24 cellular contexts compared by ENCODE assay signal in the genomic region with DNA sequence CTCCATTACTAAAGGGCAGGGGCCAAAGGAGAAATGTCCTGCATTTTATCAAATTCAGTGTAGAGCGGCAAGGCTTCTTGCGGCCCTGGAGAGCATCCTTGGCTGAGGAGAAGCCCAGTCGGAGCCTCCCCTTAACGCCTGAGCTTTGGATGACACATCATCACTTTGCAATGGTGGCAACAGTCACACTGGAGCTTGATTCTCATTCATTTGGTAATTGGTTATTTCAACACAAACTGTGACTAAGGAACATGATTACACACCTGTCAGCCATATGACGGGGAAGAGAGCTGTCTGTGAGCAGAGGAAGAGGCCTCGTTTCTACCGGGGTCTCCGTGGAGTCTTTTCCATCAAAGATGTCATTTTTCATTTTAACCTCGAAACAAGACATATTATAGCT.
DNase-seq lines count a peak whose midpoint lies in the region; ATAC-seq and TF ChIP-seq lines count a peak whose summit lies in the region.
"Had no signal": no experiment of that assay in that cellular context is flagged by ENCODE, and none has a peak within 500 bp of the region (broad histone marks: within the 10 kb centered on the region; RNA-seq: fewer than 3 reads in every experiment).

No MANE protein-coding gene starts in this region.

- intact Hi-C loops in MCF 10A (cut with micrococcal nuclease): no loop called here
- intact Hi-C loops in mammary epithelial cell (cut with micrococcal nuclease): no loop called here
- intact Hi-C loops in OCI-LY7 (cut with micrococcal nuclease; ENCODE audit: unreplicated experiment): no loop called here

- POLR2A ChIA-PET in MCF 10A (lab: Yijun Ruan, JAX) (no interaction called here), OCI-LY7 (lab: Charles Lee) (interaction anchor here (0.7 to 1.5 kb wide), 5 partner anchors 9 to 33 kb away, joined by 4 to 7 read pairs (median 5); no protein-coding TSS in a partner anchor)

- no peaks in the 10 kb centered on the region for H3K9me2 ChIP-seq in OCI-LY7 (ENCODE audit: insufficient read depth, low read length)

- BruUV-seq in MCF 10A (replicated peaks; lab: Mats Ljungman, UMichigan) (no TSS peak), mammary epithelial cell (replicated peaks; lab: Mats Ljungman, UMichigan) (no TSS peak), OCI-LY7 (replicated peaks; lab: Mats Ljungman, UMichigan) (no TSS peak)

- no peak overlapping the region for H3K4me3 ChIP-seq in mammary epithelial cell (replicated peaks in 1 of 3; ENCODE audit: insufficient read depth in 1 of 3, low read depth in 2 of 3, low read length in 3 of 3)
- no peak overlapping the region for H3K4me3 ChIP-seq in OCI-LY7 (ENCODE audit: low read depth, low read length, poor library complexity, severe bottlenecking)
- H3K4me3 ChIP-seq in fibroblast of mammary gland (ENCODE audit: control insufficient read depth, low read depth, low read length): no peak overlapping the region
- H3K4me3 ChIP-seq: A549; BLaER1 treated with 17β-estradiol and CSF1 and Interleukin-3, amounts not matched to agents 10 nM and 100 nM; GM23248; K562; MG63; SJSA1 had no signal

- no peak overlapping the region for H3K27ac Mint-ChIP-seq in MCF 10A (ENCODE audit: low read depth, unreplicated experiment)
- H3K27ac Mint-ChIP-seq: CD4-positive, alpha-beta T cell had no signal

- H3K9me3 ChIP-seq in mammary epithelial cell (replicated peaks; ENCODE audit: insufficient read depth, low read length) (no peaks in the 10 kb centered on the region), OCI-LY7 (ENCODE audit: low read length) (no peaks in the 10 kb centered on the region)
- H3K9me3 ChIP-seq: A549; BLaER1 treated with 17β-estradiol and CSF1 and Interleukin-3, amounts not matched to agents 10 nM and 100 nM; MG63; SJSA1 had no signal

- H3K4me1 Mint-ChIP-seq in MCF 10A (ENCODE audit: insufficient read depth, unreplicated experiment): no peaks in the 10 kb centered on the region
- H3K4me1 Mint-ChIP-seq: T-cell had no signal

- H3K36me3 ChIP-seq in mammary epithelial cell (ENCODE audit: insufficient read depth, low read length) (no peaks in the 10 kb centered on the region), OCI-LY7 (ENCODE audit: insufficient read depth, low read length) (peaks cover 86% of the 10 kb centered on the region)
- H3K36me3 ChIP-seq: BLaER1 treated with 17β-estradiol and CSF1 and Interleukin-3, amounts not matched to agents 10 nM and 100 nM; MG63; SJSA1 had no signal

- no peak overlapping the region for H3K9ac ChIP-seq in mammary epithelial cell (ENCODE audit: insufficient read depth, low read length)
- H3K9ac ChIP-seq: BLaER1 treated with 17β-estradiol and CSF1 and Interleukin-3, amounts not matched to agents 10 nM and 100 nM; GM23248 had no signal

- no peak overlapping the region for H3K4me3 Mint-ChIP-seq in MCF 10A (ENCODE audit: unreplicated experiment)
- H3K4me3 Mint-ChIP-seq: CD4-positive, alpha-beta T cell; T-cell had no signal

- dilution Hi-C loops in mammary epithelial cell (cut with HindIII; ENCODE audit: low sequenced_read_pairs): no loop called here

- H3K9me3 Mint-ChIP-seq in MCF 10A (ENCODE audit: unreplicated experiment): no peaks in the 10 kb centered on the region
- H3K9me3 Mint-ChIP-seq: CD4-positive, alpha-beta T cell; T-cell had no signal

- peaks cover 43% of the 10 kb centered on the region for H3K27me3 Mint-ChIP-seq in MCF 10A (ENCODE audit: insufficient read depth, unreplicated experiment)

- no peak overlapping the region for H3K27ac ChIP-seq in mammary epithelial cell (ENCODE audit: insufficient read depth, low read depth, low read length)
- peak overlapping the region; percentile 4 for H3K27ac ChIP-seq in OCI-LY7 (ENCODE audit: low read depth, low read length, poor library complexity, severe bottlenecking)
- H3K27ac ChIP-seq: A549; BLaER1 treated with 17β-estradiol and CSF1 and Interleukin-3, amounts not matched to agents 10 nM and 100 nM; GM23248; SJSA1 had no signal

- no peak overlapping the region for H2AFZ ChIP-seq in mammary epithelial cell (ENCODE audit: low read depth, low read length)
- H2AFZ ChIP-seq in OCI-LY7 (ENCODE audit: low read length): no peak overlapping the region
- H2AFZ ChIP-seq: GM23248 had no signal

- no peaks in the 10 kb centered on the region for H3K4me1 ChIP-seq in mammary epithelial cell (ENCODE audit: insufficient read depth, low read length)
- H3K4me1 ChIP-seq in OCI-LY7 (ENCODE audit: insufficient read depth, low read length, poor library complexity, severe bottlenecking): peaks cover 31% of the 10 kb centered on the region
- H3K4me1 ChIP-seq: A549; BLaER1 treated with 17β-estradiol and CSF1 and Interleukin-3, amounts not matched to agents 10 nM and 100 nM; SJSA1 had no signal

- H3K4me2 ChIP-seq in mammary epithelial cell (ENCODE audit: insufficient read depth, low read depth, low read length): no peak overlapping the region
- peak overlapping the region; percentile 42 for H3K4me2 ChIP-seq in OCI-LY7 (ENCODE audit: low read length)
- H3K4me2 ChIP-seq: A549; BLaER1 treated with 17β-estradiol and CSF1 and Interleukin-3, amounts not matched to agents 10 nM and 100 nM had no signal

- CTCF ChIA-PET in MCF 10A (lab: Yijun Ruan, JAX) (no interaction called here), mammary epithelial cell (lab: Charles Lee; ENCODE audit: low non-redundant PET) (no interaction called here), OCI-LY7 (lab: Charles Lee; ENCODE audit: unreplicated experiment) (no interaction called here)

- ATAC-seq in GM21526 (IDR thresholded peaks at IDR 0.05; ENCODE audit: low FRiP score, unreplicated experiment) (no peak), HG03108 (IDR thresholded peaks at IDR 0.05; ENCODE audit: unreplicated experiment) (no peak)
- ATAC-seq: A549, K562, T-cell had no signal

- DNase-seq in MCF 10A (ENCODE audit: unreplicated experiment) (peak; percentile 18), mammary epithelial cell (no peak), OCI-LY7 (ENCODE audit: low spot score) (no peak), fibroblast of mammary gland (ENCODE audit: low read depth) (peak; percentile 3)
- DNase-seq in activated T-cell treated with anti-CD3 and anti-CD28 coated beads, Interleukin-2, amount 50 U/mL, for 48 hours: no peak
- DNase-seq: AML-193; CD4-positive, alpha-beta T cell; DMS53; GM23248; H7; MG63; NCI-H187 treated with DMSO at 0.1 percent for 48 hours; NCI-H226; NCI-H510A; NCI-H748 treated with DMSO at 0.1 percent for 48 hours; Right ventricle myocardium superior; RPMI8226; T-cell had no signal

- TF ChIP-seq CTCF in MCF 10A (IDR thresholded peaks at IDR 0.05; ENCODE audit: unreplicated experiment): no peak
- TF ChIP-seq CTCF in mammary epithelial cell (conservative IDR thresholded peaks at IDR 0.05 in 1 of 2, IDR thresholded peaks at IDR 0.05 in 1 of 2; ENCODE audit: extremely low read depth in 1 of 2, insufficient read depth in 1 of 2, low read depth in 1 of 2, low read length in 2 of 2): no peak
- no peak for TF ChIP-seq CTCF in OCI-LY7 (conservative IDR thresholded peaks at IDR 0.05; ENCODE audit: low read length)
- TF ChIP-seq CTCF in fibroblast of mammary gland (conservative IDR thresholded peaks at IDR 0.05; ENCODE audit: control insufficient read depth, insufficient read depth, low read depth, low read length): no peak

- H3K27me3 ChIP-seq in mammary epithelial cell (ENCODE audit: insufficient read depth, low read length): no peaks in the 10 kb centered on the region
- H3K27me3 ChIP-seq: BLaER1 treated with 17β-estradiol and CSF1 and Interleukin-3, amounts not matched to agents 10 nM and 100 nM; SJSA1 had no signal

- H4K20me1 ChIP-seq in mammary epithelial cell (ENCODE audit: insufficient read depth, low read length): no peaks in the 10 kb centered on the region
- no peaks in the 10 kb centered on the region for H4K20me1 ChIP-seq in OCI-LY7 (ENCODE audit: insufficient read depth, low read length)
- H4K20me1 ChIP-seq: BLaER1 treated with 17β-estradiol and CSF1 and Interleukin-3, amounts not matched to agents 10 nM and 100 nM had no signal

- in situ Hi-C loops in mammary epithelial cell (cut with MboI; ENCODE audit: low sequenced_read_pairs in 2 of 2): no loop called here

- no peaks in the 10 kb centered on the region for H3K79me2 ChIP-seq in mammary epithelial cell (ENCODE audit: insufficient read depth, low read length)
- no peaks in the 10 kb centered on the region for H3K79me2 ChIP-seq in OCI-LY7 (ENCODE audit: insufficient read depth, low read depth, low read length)

- no peaks in the 10 kb centered on the region for H3K36me3 Mint-ChIP-seq in MCF 10A (ENCODE audit: insufficient read depth, unreplicated experiment)
- H3K36me3 Mint-ChIP-seq: T-cell had no signal

- 80% methylated on average over 9 of the region's 9 CpGs for WGBS in mammary epithelial cell (ENCODE audit: low coverage, missing lambda C conversion rate)

Comparison
In these comparisons a context has a peak if more than half of its experiments do, and no peak if none do; other contexts are left out.
1. DNase-seq: peak in MCF 10A (single experiment) and fibroblast of mammary gland (single experiment); none in mammary epithelial cell (single experiment), OCI-LY7 (single experiment) and activated T-cell treated with anti-CD3 and anti-CD28 coated beads, Interleukin-2, amount 50 U/mL, for 48 hours (0 of 2).